ENCODE assay signal across 1 cellular context in the genomic region with DNA sequence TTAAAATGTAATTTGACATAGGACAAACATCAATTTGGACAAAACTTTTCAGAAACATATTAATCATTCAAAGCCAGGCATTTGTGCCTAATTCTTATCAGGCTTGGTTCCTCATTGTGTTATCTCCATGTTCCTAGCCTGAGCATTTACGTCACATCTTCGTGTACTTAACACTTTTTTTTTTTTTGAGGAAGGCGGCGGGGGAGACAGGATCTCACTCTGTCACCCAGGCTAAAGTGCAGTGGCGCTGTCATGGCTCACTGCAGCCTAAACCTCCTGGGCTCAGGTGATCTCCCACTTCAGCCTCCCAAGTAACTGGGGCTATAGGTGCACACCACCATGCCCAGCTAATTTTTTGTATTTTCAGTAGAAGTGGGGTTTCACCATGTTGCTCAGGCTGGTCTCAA.
TF ChIP-seq lines count a peak whose summit lies in the region.

No MANE protein-coding gene starts in this region.

TF ChIP-seq in K562, 482 proteins besides CTCF, POLR2A, EP300 and RAD21 (continued from another document and continues in another):
- TF ChIP-seq, protein P1, sequence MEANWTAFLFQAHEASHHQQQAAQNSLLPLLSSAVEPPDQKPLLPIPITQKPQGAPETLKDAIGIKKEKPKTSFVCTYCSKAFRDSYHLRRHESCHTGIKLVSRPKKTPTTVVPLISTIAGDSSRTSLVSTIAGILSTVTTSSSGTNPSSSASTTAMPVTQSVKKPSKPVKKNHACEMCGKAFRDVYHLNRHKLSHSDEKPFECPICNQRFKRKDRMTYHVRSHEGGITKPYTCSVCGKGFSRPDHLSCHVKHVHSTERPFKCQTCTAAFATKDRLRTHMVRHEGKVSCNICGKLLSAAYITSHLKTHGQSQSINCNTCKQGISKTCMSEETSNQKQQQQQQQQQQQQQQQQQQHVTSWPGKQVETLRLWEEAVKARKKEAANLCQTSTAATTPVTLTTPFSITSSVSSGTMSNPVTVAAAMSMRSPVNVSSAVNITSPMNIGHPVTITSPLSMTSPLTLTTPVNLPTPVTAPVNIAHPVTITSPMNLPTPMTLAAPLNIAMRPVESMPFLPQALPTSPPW (CRISPR knock-in tag; IDR thresholded peaks at IDR 0.05), result peak; percentile 51; the same call in 1 of the 2 replicates
- TF ChIP-seq TAL1 (IDR thresholded peaks at IDR 0.05) (peak; percentile 80), ZNF384 (IDR thresholded peaks at IDR 0.05; ENCODE audit: low read depth, low read length) (peak; percentile 99), CREBBP (IDR thresholded peaks at IDR 0.05; ENCODE audit: low read depth, low read length) (no peak), PHF8 (IDR thresholded peaks at IDR 0.05; ENCODE audit: borderline replicate concordance, low read length) (no peak), ZNF280B (CRISPR knock-in tag; IDR thresholded peaks at IDR 0.05) (no peak), NFYB (IDR thresholded peaks at IDR 0.05; ENCODE audit: extremely low read depth, insufficient read length) (no peak), ILK (tag; IDR thresholded peaks at IDR 0.05; ENCODE audit: borderline replicate concordance, low read depth) (no peak), KLF10 (CRISPR knock-in tag; IDR thresholded peaks at IDR 0.05) (no peak), HDAC3 (IDR thresholded peaks at IDR 0.05; ENCODE audit: borderline replicate concordance, partially characterized antibody) (peak; percentile 56), CTBP1 (IDR thresholded peaks at IDR 0.05; ENCODE audit: borderline replicate concordance) (peak; percentile 62; the same call in 1 of the 2 replicates), CREM (IDR thresholded peaks at IDR 0.05; ENCODE audit: low read depth) (peak; percentile 97), HIVEP1 (CRISPR knock-in tag; IDR thresholded peaks at IDR 0.05) (no peak), LEF1 (IDR thresholded peaks at IDR 0.05) (peak; percentile 57), NONO (IDR thresholded peaks at IDR 0.05; ENCODE audit: low read depth in 2 of 2, low read length in 1 of 2) (0 out of 4 replicates have a peak, but pooled peaks of 1 of the 2 experiments have one; percentile 11), MAZ (CRISPR knock-in tag; conservative IDR thresholded peaks at IDR 0.05 in 1 of 2, IDR thresholded peaks at IDR 0.05 in 1 of 2) (0 out of 4 replicates have a peak, but pooled peaks have one; percentile 19 to 51), ZBTB12 (CRISPR knock-in tag; IDR thresholded peaks at IDR 0.05) (peak; percentile 78), MAFF (IDR thresholded peaks at IDR 0.05; ENCODE audit: low read length) (peak; percentile 1; the same call in 1 of the 2 replicates), YBX1 (IDR thresholded peaks at IDR 0.05) (no peak), PML (IDR thresholded peaks at IDR 0.05; ENCODE audit: low read length) (peak; percentile 52; the same call in 1 of the 2 replicates), DACH1 (IDR thresholded peaks at IDR 0.05; ENCODE audit: partially characterized antibody) (peak; percentile 49), STAG1 (CRISPR knock-in tag; IDR thresholded peaks at IDR 0.05; ENCODE audit: borderline replicate concordance) (no peak), FOXA3 (CRISPR knock-in tag; conservative IDR thresholded peaks at IDR 0.05 in 1 of 2, IDR thresholded peaks at IDR 0.05 in 1 of 2) (peak in 1 of 2 experiments; percentile 36; a peak in 2 of 4 replicates), JUNB (CRISPR knock-in tag; conservative IDR thresholded peaks at IDR 0.05) (no peak), SMARCA4 (IDR thresholded peaks at IDR 0.05) (peak; percentile 94), MGA (IDR thresholded peaks at IDR 0.05) (peak; percentile 47; the same call in 1 of the 2 replicates), FOXO4 (CRISPR knock-in tag; IDR thresholded peaks at IDR 0.05) (no peak), PHB2 (IDR thresholded peaks at IDR 0.05; ENCODE audit: low read depth) (peak; percentile 35; the same call in 1 of the 2 replicates), RBM25 (IDR thresholded peaks at IDR 0.05; ENCODE audit: low read depth, low read length, severe bottlenecking) (no peak), CHD2 (IDR thresholded peaks at IDR 0.05; ENCODE audit: low read depth, low read length) (peak; percentile 22; the same call in 1 of the 2 replicates), KLF6 (CRISPR knock-in tag; IDR thresholded peaks at IDR 0.05; ENCODE audit: borderline replicate concordance) (no peak), MTA2 (IDR thresholded peaks at IDR 0.05; ENCODE audit: low read depth) (peak; percentile 79), ARID1B (IDR thresholded peaks at IDR 0.05) (peak; percentile 93), HEY1 (CRISPR knock-in tag; IDR thresholded peaks at IDR 0.05; ENCODE audit: borderline replicate concordance) (no peak), FOXA1 (IDR thresholded peaks at IDR 0.05; ENCODE audit: borderline replicate concordance) (no peak)
- TF ChIP-seq, protein P2, sequence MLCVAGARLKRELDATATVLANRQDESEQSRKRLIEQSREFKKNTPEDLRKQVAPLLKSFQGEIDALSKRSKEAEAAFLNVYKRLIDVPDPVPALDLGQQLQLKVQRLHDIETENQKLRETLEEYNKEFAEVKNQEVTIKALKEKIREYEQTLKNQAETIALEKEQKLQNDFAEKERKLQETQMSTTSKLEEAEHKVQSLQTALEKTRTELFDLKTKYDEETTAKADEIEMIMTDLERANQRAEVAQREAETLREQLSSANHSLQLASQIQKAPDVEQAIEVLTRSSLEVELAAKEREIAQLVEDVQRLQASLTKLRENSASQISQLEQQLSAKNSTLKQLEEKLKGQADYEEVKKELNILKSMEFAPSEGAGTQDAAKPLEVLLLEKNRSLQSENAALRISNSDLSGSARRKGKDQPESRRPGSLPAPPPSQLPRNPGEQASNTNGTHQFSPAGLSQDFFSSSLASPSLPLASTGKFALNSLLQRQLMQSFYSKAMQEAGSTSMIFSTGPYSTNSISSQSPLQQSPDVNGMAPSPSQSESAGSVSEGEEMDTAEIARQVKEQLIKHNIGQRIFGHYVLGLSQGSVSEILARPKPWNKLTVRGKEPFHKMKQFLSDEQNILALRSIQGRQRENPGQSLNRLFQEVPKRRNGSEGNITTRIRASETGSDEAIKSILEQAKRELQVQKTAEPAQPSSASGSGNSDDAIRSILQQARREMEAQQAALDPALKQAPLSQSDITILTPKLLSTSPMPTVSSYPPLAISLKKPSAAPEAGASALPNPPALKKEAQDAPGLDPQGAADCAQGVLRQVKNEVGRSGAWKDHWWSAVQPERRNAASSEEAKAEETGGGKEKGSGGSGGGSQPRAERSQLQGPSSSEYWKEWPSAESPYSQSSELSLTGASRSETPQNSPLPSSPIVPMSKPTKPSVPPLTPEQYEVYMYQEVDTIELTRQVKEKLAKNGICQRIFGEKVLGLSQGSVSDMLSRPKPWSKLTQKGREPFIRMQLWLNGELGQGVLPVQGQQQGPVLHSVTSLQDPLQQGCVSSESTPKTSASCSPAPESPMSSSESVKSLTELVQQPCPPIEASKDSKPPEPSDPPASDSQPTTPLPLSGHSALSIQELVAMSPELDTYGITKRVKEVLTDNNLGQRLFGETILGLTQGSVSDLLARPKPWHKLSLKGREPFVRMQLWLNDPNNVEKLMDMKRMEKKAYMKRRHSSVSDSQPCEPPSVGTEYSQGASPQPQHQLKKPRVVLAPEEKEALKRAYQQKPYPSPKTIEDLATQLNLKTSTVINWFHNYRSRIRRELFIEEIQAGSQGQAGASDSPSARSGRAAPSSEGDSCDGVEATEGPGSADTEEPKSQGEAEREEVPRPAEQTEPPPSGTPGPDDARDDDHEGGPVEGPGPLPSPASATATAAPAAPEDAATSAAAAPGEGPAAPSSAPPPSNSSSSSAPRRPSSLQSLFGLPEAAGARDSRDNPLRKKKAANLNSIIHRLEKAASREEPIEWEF (CRISPR knock-in tag; IDR thresholded peaks at IDR 0.05), result peak; percentile 34; the same call in 1 of the 2 replicates
